In genomic region chr19:54191671-54192453, GRCh38 we compare ENCODE assay signal across 8 cellular contexts. TPM values are rescaled to one million over a fixed set of nuclear protein-coding genes. Genes with fewer than 3 reads are reported as not detected.
A peak's percentile ranks its signal among the peaks of the same experiment; 100 is the strongest.
DNase-seq lines count a peak whose midpoint lies in the region; ATAC-seq and TF ChIP-seq lines count a peak whose summit lies in the region.

No MANE protein-coding gene starts in this region.

- H3K27ac ChIP-seq in foreskin keratinocyte (peak overlapping the region; percentile 58), skin epidermis (peak overlapping the region; percentile 3 to 100 (median 96))

- peaks cover 23% of the 10 kb centered on the region for H3K36me3 ChIP-seq in HAP-1 (replicated peaks)

- TF ChIP-seq CTCF in foreskin keratinocyte (conservative IDR thresholded peaks at IDR 0.05) = no peak

- peaks cover 22% of the 10 kb centered on the region for H3K36me3 Mint-ChIP-seq in T-helper 1 cell treated with Interleukin-12 subunit alpha and Interleukin-12 subunit beta and Interleukin-4 antibody, amounts not matched to agents 30 μg/mL and 1 μg/mL, for 36 hours (ENCODE audit: low read depth)

- in situ Hi-C loops in HAP-1 (cut with MboI; ENCODE audit: low sequenced_read_pairs) = loop anchor here (25.0 kb wide), 1 partner anchor 1470 kb away; the partner anchor contains the start of gene U2AF2

- H3K27ac Mint-ChIP-seq in T-helper 1 cell treated with Interleukin-12 subunit alpha and Interleukin-12 subunit beta and Interleukin-4 antibody, amounts not matched to agents 30 μg/mL and 1 μg/mL, for 36 hours = peak overlapping the region; percentile 63

- H3K4me1 ChIP-seq in HAP-1 (peaks cover 6% of the 10 kb centered on the region; the same call in 1 of the 2 replicates), foreskin keratinocyte (peaks cover 9% of the 10 kb centered on the region)

- no peaks in the 10 kb centered on the region for H3K9me3 Mint-ChIP-seq in T-helper 1 cell treated with Interleukin-12 subunit alpha and Interleukin-12 subunit beta and Interleukin-4 antibody, amounts not matched to agents 30 μg/mL and 1 μg/mL, for 36 hours

- no peak for DNase-seq in HAP-1 (ENCODE audit: low spot score in 2 of 2)
- peak in 1 of 2 donors; percentile 38 for DNase-seq in foreskin keratinocyte
- DNase-seq in NCI-H774 (lab: John Stamatoyannopoulos, UW) = no peak
- DNase-seq in kidney glomerular epithelial cell (lab: John Stamatoyannopoulos, UW) = no peak
- no peak for DNase-seq in DMS114 treated with DMSO at 0.1 percent for 48 hours (lab: John Stamatoyannopoulos, UW; ENCODE audit: unreplicated experiment)
- no peak for DNase-seq in activated effector memory CD4-positive, alpha-beta T cell treated with Interleukin-2 at 50 U/mL for 16 hours

- H3K4me3 Mint-ChIP-seq in T-helper 1 cell treated with Interleukin-12 subunit alpha and Interleukin-12 subunit beta and Interleukin-4 antibody, amounts not matched to agents 30 μg/mL and 1 μg/mL, for 36 hours = peak overlapping the region; percentile 79

- ATAC-seq in foreskin keratinocyte = no peak

- H3K4me3 ChIP-seq in HAP-1 = peak overlapping the region; percentile 99
- peak overlapping the region; percentile 76 to 97 (median 86) for H3K4me3 ChIP-seq in skin epidermis

- peaks cover 34% of the 10 kb centered on the region for H3K4me1 Mint-ChIP-seq in T-helper 1 cell treated with Interleukin-12 subunit alpha and Interleukin-12 subunit beta and Interleukin-4 antibody, amounts not matched to agents 30 μg/mL and 1 μg/mL, for 36 hours (ENCODE audit: low read depth)

- H3K27me3 Mint-ChIP-seq in T-helper 1 cell treated with Interleukin-12 subunit alpha and Interleukin-12 subunit beta and Interleukin-4 antibody, amounts not matched to agents 30 μg/mL and 1 μg/mL, for 36 hours (ENCODE audit: low read depth) = no peaks in the 10 kb centered on the region

- H3K9me3 ChIP-seq in HAP-1 = no peaks in the 10 kb centered on the region

- no peaks in the 10 kb centered on the region for H3K27me3 ChIP-seq in HAP-1 (ENCODE audit: low read depth)
- H3K27me3 ChIP-seq in foreskin keratinocyte = no peaks in the 10 kb centered on the region

RNA-seq across cellular contexts. Expression of gene TSEN34, which starts 0.8 kb away (rescaled TPM):
- 95.4 and 102 TPM in 2 replicates for total RNA-seq in foreskin keratinocyte
- polyA plus RNA-seq in foreskin keratinocyte = 122 and 125 TPM in 2 replicates

RNA-seq across cellular contexts. Expression of gene MBOAT7, which starts 2.5 kb away (rescaled TPM):
- 71.4 and 86.0 TPM in 2 replicates for total RNA-seq in foreskin keratinocyte
- 89.5 and 92.1 TPM in 2 replicates for polyA plus RNA-seq in foreskin keratinocyte

RNA-seq across cellular contexts. Expression of gene RPS9, which starts 8.8 kb away (rescaled TPM):
- total RNA-seq in foreskin keratinocyte = 1,345 and 1,415 TPM in 2 replicates
- polyA plus RNA-seq in foreskin keratinocyte = 2,319 and 2,496 TPM in 2 replicates

RNA-seq across cellular contexts. Expression of gene TMC4, which starts 18.9 kb away (rescaled TPM):
- 7.2 and 13.2 TPM in 2 replicates for total RNA-seq in foreskin keratinocyte
- 12.0 and 20.8 TPM in 2 replicates for polyA plus RNA-seq in foreskin keratinocyte

RNA-seq across cellular contexts. Expression of gene LILRB3, which starts 30.9 kb away (rescaled TPM):
- not detected in 2 replicates for total RNA-seq in foreskin keratinocyte
- polyA plus RNA-seq in foreskin keratinocyte = 0.03 TPM in 1 of 2 replicates, not detected in the other
